29 cellular contexts compared by ENCODE assay signal in genomic region chr1:39971138-39971537, GRCh38.
"Had no signal": no experiment of that assay in that cellular context is flagged by ENCODE, and none has a peak within 500 bp of the region (broad histone marks: within the 10 kb centered on the region; RNA-seq: fewer than 3 reads in every experiment).

No MANE protein-coding gene starts in this region.

- H3K27ac ChIP-seq: brain microvascular endothelial cell, coronary artery, dorsolateral prefrontal cortex, left ventricle myocardium inferior, transverse colon, vagina, WERI-Rb-1 had no signal

- H3K9me3 ChIP-seq: left ventricle myocardium inferior, mucosa of descending colon, transverse colon, vagina had no signal

- H3K4me1 ChIP-seq: left ventricle myocardium inferior had no signal

- H3K4me3 ChIP-seq: coronary artery, dorsolateral prefrontal cortex, left ventricle myocardium inferior, lung, mucosa of descending colon, transverse colon, vagina had no signal

- FAIRE-seq: astrocyte had no signal

- ATAC-seq: mucosa of descending colon; natural killer cell treated with Interleukin-12 subunit alpha and Interleukin-12 subunit beta and Interleukin-15 and Interleukin-18, amount 100 ng/mL, for 72 hours; right cardiac atrium had no signal

- H3K27me3 ChIP-seq: brain microvascular endothelial cell, dorsolateral prefrontal cortex, transverse colon, vagina had no signal

- DNase-seq: activated CD4-positive, alpha-beta memory T cell treated with anti-CD3 and anti-CD28 coated beads for 36 hours; activated CD4-positive, alpha-beta T cell treated with anti-CD3 and anti-CD28 coated beads, Interleukin-2, amount 10 ng/mL, durations not matched to agents 24 days and 14 days; activated CD4-positive, CD25-positive, alpha-beta regulatory T cell treated with anti-CD3 and anti-CD28 coated beads, Interleukin-2, amount 50 U/mL, for 72 hours; activated CD8-positive, alpha-beta memory T cell treated with anti-CD3 and anti-CD28 coated beads, Interleukin-2, amount 50 U/mL, for 48 hours; activated gamma-delta T cell; activated naive CD4-positive, alpha-beta T cell treated with anti-CD3 and anti-CD28 coated beads, Interleukin-2, amount 10 ng/mL, durations not matched to agents 7 days and 5 days; activated naive CD8-positive, alpha-beta T cell treated with anti-CD3 and anti-CD28 coated beads, Interleukin-2, amount 10 ng/mL, durations not matched to agents 7 days and 5 days; activated T-cell treated with anti-CD3 and anti-CD28 coated beads, Interleukin-2, amount 50 U/mL, for 24 hours; brain microvascular endothelial cell; dorsolateral prefrontal cortex; effector memory CD4-positive, alpha-beta T cell; head of caudate nucleus; hypothalamus; immature natural killer cell; left ventricle myocardium inferior; mesendoderm; mucosa of descending colon; posterior cingulate gyrus; right cardiac atrium; stimulated activated CD4-positive, alpha-beta T cell treated with anti-CD3 and anti-CD28 coated beads, Interleukin-2, amount 100 ng/mL, for 48 hours; stimulated activated naive CD4-positive, alpha-beta T cell treated with Interleukin-2 at 50 U/mL for 16 hours; T-helper 9 cell; transverse colon; WERI-Rb-1 had no signal

- H3K36me3 ChIP-seq: left ventricle myocardium inferior, transverse colon, WERI-Rb-1 had no signal
